ENCODE assay signal across 13 cellular contexts in the genomic region with DNA sequence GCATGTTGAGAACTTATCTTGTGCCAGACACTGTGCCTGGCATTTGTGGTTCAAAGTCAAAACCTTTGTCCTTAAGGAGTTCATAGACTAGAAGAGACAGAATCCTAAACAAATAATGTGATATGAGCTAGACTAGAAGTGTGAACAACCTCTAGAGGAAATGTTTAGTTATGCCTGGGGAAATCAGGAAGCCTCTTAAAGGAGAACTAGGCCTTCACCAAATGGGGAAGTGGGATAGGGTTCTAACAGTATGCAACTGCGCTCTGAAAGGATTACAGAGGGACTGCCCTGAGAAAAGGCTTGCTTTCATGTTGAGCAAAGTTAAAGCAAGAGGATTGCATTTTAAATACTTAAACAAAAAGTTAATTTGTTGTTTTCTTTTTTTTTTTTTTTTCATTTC. TPM values are rescaled to one million over a fixed set of nuclear protein-coding genes. Genes with fewer than 3 reads are reported as not detected.
DNase-seq lines count a peak whose midpoint lies in the region; ATAC-seq and TF ChIP-seq lines count a peak whose summit lies in the region.
"Had no signal": no experiment of that assay in that cellular context is flagged by ENCODE, and none has a peak within 500 bp of the region (broad histone marks: within the 10 kb centered on the region; RNA-seq: fewer than 3 reads in every experiment).

No MANE protein-coding gene starts in this region.

- TF ChIP-seq POLR2A in esophagus squamous epithelium (IDR thresholded peaks at IDR 0.05) (no peak), ovary (IDR thresholded peaks at IDR 0.05) (no peak)

- H3K4me1 ChIP-seq in esophagus squamous epithelium, result peaks cover 6 to 36% (median 11%) of the 10 kb centered on the region in 3 donors
- H3K4me1 ChIP-seq in ovary (ENCODE audit: insufficient read depth), result peaks cover 3% of the 10 kb centered on the region

- H3K36me3 Mint-ChIP-seq in activated T-cell treated with anti-CD3 and anti-CD28 coated beads, Interleukin-2, amount 50 U/mL, for 4 hours (ENCODE audit: insufficient read depth), result peaks cover 29% of the 10 kb centered on the region
- peaks cover 85% of the 10 kb centered on the region for H3K36me3 Mint-ChIP-seq in activated T-cell treated with anti-CD3 and anti-CD28 coated beads, Interleukin-2, amount 50 U/mL, for 24 hours (ENCODE audit: low read depth)
- peaks cover 59% of the 10 kb centered on the region for H3K36me3 Mint-ChIP-seq in central memory CD8-positive, alpha-beta T cell (ENCODE audit: insufficient read depth)

- intact Hi-C loops in esophagus squamous epithelium (cut with DNase I) (no loop called here), ovary (cut with DNase I) (no loop called here)

- no peak for TF ChIP-seq EP300 in ovary (IDR thresholded peaks at IDR 0.05)

- ATAC-seq in activated T-cell treated with anti-CD3 and anti-CD28 coated beads, Interleukin-2, amount 50 U/mL, for 4 hours, result no peak
- ATAC-seq in central memory CD8-positive, alpha-beta T cell (replicated peaks; ENCODE audit: extremely low read depth, poor library complexity, severe bottlenecking), result no peak
- ATAC-seq: left lobe of liver had no signal

- TF ChIP-seq CTCF in esophagus squamous epithelium (IDR thresholded peaks at IDR 0.05), result no peak
- no peak for TF ChIP-seq CTCF in ovary (IDR thresholded peaks at IDR 0.05)

- peaks cover 32% of the 10 kb centered on the region for H3K4me1 Mint-ChIP-seq in activated T-cell treated with anti-CD3 and anti-CD28 coated beads, Interleukin-2, amount 50 U/mL, for 4 hours (ENCODE audit: low read depth)
- H3K4me1 Mint-ChIP-seq in activated T-cell treated with anti-CD3 and anti-CD28 coated beads, Interleukin-2, amount 50 U/mL, for 24 hours (ENCODE audit: low read depth), result peaks cover 30% of the 10 kb centered on the region
- H3K4me1 Mint-ChIP-seq in central memory CD8-positive, alpha-beta T cell, result peaks cover 21% of the 10 kb centered on the region

- H3K27me3 Mint-ChIP-seq in activated T-cell treated with anti-CD3 and anti-CD28 coated beads, Interleukin-2, amount 50 U/mL, for 4 hours (ENCODE audit: low read depth), result no peaks in the 10 kb centered on the region
- no peaks in the 10 kb centered on the region for H3K27me3 Mint-ChIP-seq in activated T-cell treated with anti-CD3 and anti-CD28 coated beads, Interleukin-2, amount 50 U/mL, for 24 hours
- H3K27me3 Mint-ChIP-seq in central memory CD8-positive, alpha-beta T cell, result no peaks in the 10 kb centered on the region

- 0 to 64% methylated on average over 1 of the region's 1 CpG for whole genome bisulfite sequencing in esophagus squamous epithelium, 2 donors
- WGBS in ovary, 3 donors, result 0 to 67% (median 59%) methylated on average over 1 of the region's 1 CpG

- H3K4me3 Mint-ChIP-seq in activated T-cell treated with anti-CD3 and anti-CD28 coated beads, Interleukin-2, amount 50 U/mL, for 4 hours, result peak overlapping the region; percentile 6
- H3K4me3 Mint-ChIP-seq in activated T-cell treated with anti-CD3 and anti-CD28 coated beads, Interleukin-2, amount 50 U/mL, for 24 hours, result no peak overlapping the region
- no peak overlapping the region for H3K4me3 Mint-ChIP-seq in central memory CD8-positive, alpha-beta T cell

- H3K27ac Mint-ChIP-seq in activated T-cell treated with anti-CD3 and anti-CD28 coated beads, Interleukin-2, amount 50 U/mL, for 24 hours, result no peak overlapping the region
- peak overlapping the region; percentile 82 for H3K27ac Mint-ChIP-seq in central memory CD8-positive, alpha-beta T cell (ENCODE audit: low read depth)

- H3K9me3 ChIP-seq in esophagus squamous epithelium (no peaks in the 10 kb centered on the region), ovary (no peaks in the 10 kb centered on the region)

- H3K36me3 ChIP-seq in esophagus squamous epithelium (peaks cover 13 to 56% (median 27%) of the 10 kb centered on the region in 3 donors), ovary (no peaks in the 10 kb centered on the region)

- peak overlapping the region in 1 of 4 donors; percentile 31 for H3K27ac ChIP-seq in esophagus squamous epithelium
- H3K27ac ChIP-seq in ovary, result no peak overlapping the region

- DNase-seq in activated T-cell treated with anti-CD3 and anti-CD28 coated beads, Interleukin-2, amount 50 U/mL, for 4 hours, result no peak
- DNase-seq in activated T-cell treated with anti-CD3 and anti-CD28 coated beads, Interleukin-2, amount 50 U/mL, for 24 hours, result no peak
- DNase-seq in Kasumi-1 (lab: John Stamatoyannopoulos, UW), result peak; percentile 94 to 97
- DNase-seq in central memory CD8-positive, alpha-beta T cell (ENCODE audit: low spot score in 2 of 2), result no peak
- no peak for DNase-seq in NCI-H345 treated with DMSO at 0.1 percent for 48 hours (lab: John Stamatoyannopoulos, UW; ENCODE audit: unreplicated experiment)
- no peak for DNase-seq in esophagus squamous epithelium (lab: John Stamatoyannopoulos, UW)
- no peak for DNase-seq in stimulated activated naive CD4-positive, alpha-beta T cell (lab: John Stamatoyannopoulos, UW)
- DNase-seq in ovary, result no peak
- DNase-seq: activated CD4-positive, alpha-beta T cell treated with anti-CD3 and anti-CD28 coated beads, Interleukin-2, amount 50 U/mL, for 48 hours; NCI-H1694 treated with DMSO at 0.1 percent for 48 hours; RPMI8226 had no signal

- H3K4me3 ChIP-seq in esophagus squamous epithelium (no peak overlapping the region), ovary (no peak overlapping the region)

- H3K9me3 Mint-ChIP-seq in activated T-cell treated with anti-CD3 and anti-CD28 coated beads, Interleukin-2, amount 50 U/mL, for 4 hours, result no peaks in the 10 kb centered on the region
- no peaks in the 10 kb centered on the region for H3K9me3 Mint-ChIP-seq in activated T-cell treated with anti-CD3 and anti-CD28 coated beads, Interleukin-2, amount 50 U/mL, for 24 hours
- H3K9me3 Mint-ChIP-seq in central memory CD8-positive, alpha-beta T cell, result no peaks in the 10 kb centered on the region
- H3K9me3 Mint-ChIP-seq: brain had no signal

- H3K27me3 ChIP-seq in esophagus squamous epithelium (no peaks in the 10 kb centered on the region), ovary (no peaks in the 10 kb centered on the region)

RNA-seq across cellular contexts. Expression of a gene that starts 4.9 kb away (rescaled TPM):
- total RNA-seq in activated T-cell treated with anti-CD3 and anti-CD28 coated beads, Interleukin-2, amount 50 U/mL, for 4 hours, result 10 to 100 TPM; 14.1 to 17.4 (median 16.7) TPM
- 1 to 10 TPM; 7.4 to 9.8 (median 8.5) TPM for total RNA-seq in esophagus squamous epithelium
- total RNA-seq in ovary, result 10 to 100 TPM in 5 of 7 donors, 1 to 10 TPM in 2; 8.2 to 19.4 (median 13.3) TPM
- polyA plus RNA-seq in ovary, result 10 to 100 TPM in 1 of 2 donors, 1 to 10 TPM in 1; 6.1 to 12.1 TPM

RNA-seq across cellular contexts. Expression of a gene that starts 5.3 kb away (rescaled TPM):
- total RNA-seq in activated T-cell treated with anti-CD3 and anti-CD28 coated beads, Interleukin-2, amount 50 U/mL, for 4 hours, result under 1 TPM; 0.24 to 0.30 (median 0.25) TPM
- total RNA-seq in esophagus squamous epithelium, result 1 to 10 TPM in 1 of 4 donors, under 1 TPM in 1, not detected in 2; 0.27 to 1.1 TPM
- 1 to 10 TPM in 1 of 7 donors, under 1 TPM in 5, not detected in 1; 0.45 to 2.6 (median 0.66) TPM for total RNA-seq in ovary
- polyA plus RNA-seq in ovary, result 1 to 10 TPM in 1 of 2 donors, under 1 TPM in 1; 0.56 to 2.1 TPM

RNA-seq across cellular contexts. Expression of a gene that starts 13.0 kb away (rescaled TPM):
- total RNA-seq in activated T-cell treated with anti-CD3 and anti-CD28 coated beads, Interleukin-2, amount 50 U/mL, for 4 hours, result 1,000 to 10,000 TPM; 1,553 to 1,718 (median 1,686) TPM
- 1,000 to 10,000 TPM in 3 of 4 donors, 100 to 1,000 TPM in 1; 775 to 1,810 (median 1,289) TPM for total RNA-seq in esophagus squamous epithelium
- total RNA-seq in ovary, result 1,000 to 10,000 TPM; 1,130 to 2,473 (median 1,529) TPM
- 1,000 to 10,000 TPM; 3,204 to 5,312 TPM for polyA plus RNA-seq in ovary

RNA-seq across cellular contexts. Expression of a gene that starts 21.0 kb away (rescaled TPM):
- total RNA-seq in activated T-cell treated with anti-CD3 and anti-CD28 coated beads, Interleukin-2, amount 50 U/mL, for 4 hours, result 100 to 1,000 TPM; 130 to 159 (median 141) TPM
- 10 to 100 TPM; 14.2 to 25.9 (median 22.6) TPM for total RNA-seq in esophagus squamous epithelium
- 10 to 100 TPM; 17.8 to 51.4 (median 40.6) TPM for total RNA-seq in ovary
- polyA plus RNA-seq in ovary, result 10 to 100 TPM; 49.7 to 50.1 TPM

RNA-seq across cellular contexts. Expression of a gene that starts 21.4 kb away (rescaled TPM):
- total RNA-seq in activated T-cell treated with anti-CD3 and anti-CD28 coated beads, Interleukin-2, amount 50 U/mL, for 4 hours, result 10 to 100 TPM; 26.4 to 46.6 (median 34.1) TPM
- total RNA-seq in esophagus squamous epithelium (10 to 100 TPM in 3 of 4 donors, 1 to 10 TPM in 1; 5.9 to 24.4 (median 13.6) TPM), ovary (10 to 100 TPM; 26.3 to 38.3 (median 29.7) TPM)
- 10 to 100 TPM; 13.0 to 39.7 TPM for polyA plus RNA-seq in ovary

Comparison
In these comparisons a context has a peak if more than half of its experiments do, and no peak if none do; other contexts are left out.
1. DNase-seq: peak in Kasumi-1 (2 of 2); none in activated T-cell treated with anti-CD3 and anti-CD28 coated beads, Interleukin-2, amount 50 U/mL, for 4 hours (single experiment), activated T-cell treated with anti-CD3 and anti-CD28 coated beads, Interleukin-2, amount 50 U/mL, for 24 hours (single experiment), central memory CD8-positive, alpha-beta T cell (0 of 2), NCI-H345 treated with DMSO at 0.1 percent for 48 hours (single experiment), esophagus squamous epithelium (single experiment), stimulated activated naive CD4-positive, alpha-beta T cell (0 of 6) and ovary (0 of 5).